Comparison of ENCODE assay signal across 17 cellular contexts in the genomic region with DNA sequence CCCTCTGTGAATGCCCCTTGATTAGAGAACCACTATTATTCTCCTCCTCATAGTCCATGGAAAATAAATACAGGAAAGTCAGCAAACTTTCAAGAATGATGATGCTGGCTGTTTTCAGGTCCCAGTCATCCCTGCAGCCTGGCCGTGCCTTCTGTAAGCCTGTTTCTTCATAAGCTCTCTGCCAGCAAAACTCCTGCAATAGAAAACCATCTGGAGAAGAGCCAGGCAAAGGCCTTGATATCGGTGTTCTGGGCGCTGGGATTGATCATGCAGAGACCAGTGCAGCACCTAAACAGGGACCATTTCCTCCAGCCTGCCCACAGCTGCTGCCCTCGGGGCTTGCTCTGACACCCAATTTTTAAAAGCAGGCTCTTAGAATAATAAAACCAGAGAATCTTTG.
"Had no signal": no experiment of that assay in that cellular context is flagged by ENCODE, and none has a peak within 500 bp of the region (broad histone marks: within the 10 kb centered on the region; RNA-seq: fewer than 3 reads in every experiment).

No MANE protein-coding gene starts in this region.

- H3K27me3 Mint-ChIP-seq: activated CD4-positive, alpha-beta memory T cell treated with anti-CD3 and anti-CD28 coated beads for 36 hours; activated naive CD8-positive, alpha-beta T cell treated with anti-CD3 and anti-CD28 coated beads for 36 hours had no signal

- H3K27ac Mint-ChIP-seq: activated CD4-positive, alpha-beta memory T cell treated with anti-CD3 and anti-CD28 coated beads for 36 hours; activated naive CD8-positive, alpha-beta T cell treated with anti-CD3 and anti-CD28 coated beads for 36 hours; mesothelial cell of epicardium; T-helper 2 cell treated with Interferon-gamma antibody and Interleukin-4, amounts not matched to agents 5 μg/mL and 100 μg/mL, for 36 hours had no signal

- ATAC-seq: gastroesophageal sphincter had no signal

- H3K4me1 Mint-ChIP-seq: mesothelial cell of epicardium had no signal

- DNase-seq: activated CD4-positive, alpha-beta memory T cell treated with anti-CD3 and anti-CD28 coated beads for 36 hours; activated CD4-positive, alpha-beta T cell treated with anti-CD3 and anti-CD28 coated beads for 1 hour; activated gamma-delta T cell treated with Interleukin-2 at 50 U/mL for 16 hours; activated naive CD8-positive, alpha-beta T cell treated with anti-CD3 and anti-CD28 coated beads for 36 hours; activated T-cell treated with anti-CD3 and anti-CD28 coated beads, Interleukin-2, amount 50 U/mL, for 48 hours; effector memory CD4-positive, alpha-beta T cell; spleen; stimulated activated CD4-positive, alpha-beta T cell treated with anti-CD3 and anti-CD28 coated beads, Interleukin-1b, Interleukin-23, amount 100 ng/mL, for 48 hours; stimulated activated naive CD4-positive, alpha-beta T cell had no signal

- H3K4me3 ChIP-seq: cardiac muscle cell, gastroesophageal sphincter, right atrium auricular region, spleen, suprapubic skin had no signal

- H3K4me1 ChIP-seq: right atrium auricular region, suprapubic skin had no signal

- H3K27me3 ChIP-seq: cardiac muscle cell, gastroesophageal sphincter, neutrophil, right atrium auricular region, spleen, suprapubic skin had no signal

- H3K27ac ChIP-seq: cardiac muscle cell, epithelial cell of prostate, neutrophil, spleen, suprapubic skin had no signal

- H3K9me3 ChIP-seq: gastroesophageal sphincter, neutrophil, right atrium auricular region, spleen, suprapubic skin had no signal

- H3K36me3 Mint-ChIP-seq: activated CD4-positive, alpha-beta memory T cell treated with anti-CD3 and anti-CD28 coated beads for 36 hours; activated naive CD8-positive, alpha-beta T cell treated with anti-CD3 and anti-CD28 coated beads for 36 hours; mesothelial cell of epicardium had no signal

- H3K4me3 Mint-ChIP-seq: activated CD4-positive, alpha-beta memory T cell treated with anti-CD3 and anti-CD28 coated beads for 36 hours; activated naive CD8-positive, alpha-beta T cell treated with anti-CD3 and anti-CD28 coated beads for 36 hours; mesothelial cell of epicardium; T-helper 2 cell treated with Interferon-gamma antibody and Interleukin-4, amounts not matched to agents 5 μg/mL and 100 μg/mL, for 36 hours had no signal

- H3K36me3 ChIP-seq: cardiac muscle cell, gastroesophageal sphincter, neutrophil, right atrium auricular region, spleen, suprapubic skin had no signal

- H3K9me3 Mint-ChIP-seq: activated CD4-positive, alpha-beta memory T cell treated with anti-CD3 and anti-CD28 coated beads for 36 hours; activated naive CD8-positive, alpha-beta T cell treated with anti-CD3 and anti-CD28 coated beads for 36 hours; mesothelial cell of epicardium; T-helper 2 cell treated with Interferon-gamma antibody and Interleukin-4, amounts not matched to agents 5 μg/mL and 100 μg/mL, for 36 hours had no signal
